ENCODE assay signal across 15 cellular contexts in genomic region chr1:149746463-149747356, GRCh38. TPM values are rescaled to one million over a fixed set of nuclear protein-coding genes. Genes with fewer than 3 reads are reported as not detected.
DNase-seq lines count a peak whose midpoint lies in the region; ATAC-seq and TF ChIP-seq lines count a peak whose summit lies in the region.
"Not testable (repeated sequence)": the region's sequence is repeated elsewhere in the genome, so short reads cannot be mapped to it uniquely, and the experiment has no call there.
"Had no signal": no experiment of that assay in that cellular context is flagged by ENCODE, and none has a peak within 500 bp of the region (broad histone marks: within the 10 kb centered on the region; RNA-seq: fewer than 3 reads in every experiment).

No MANE protein-coding gene starts in this region.

- H3K4me3 ChIP-seq in GM06990 (replicated peaks; ENCODE audit: low read depth, low read length); right cardiac atrium (ENCODE audit: low read length): not testable (repeated sequence)
- H3K4me3 ChIP-seq in left lung (peak overlapping the region in 1 of 2 donors; percentile 24), spleen (peak overlapping the region in 1 of 8 donors; percentile 18)

- TF ChIP-seq CTCF in GM06990 (IDR thresholded peaks at IDR 0.05; ENCODE audit: insufficient read depth, low read length, poor library complexity, severe bottlenecking); left lung (IDR thresholded peaks at IDR 0.05); spleen (IDR thresholded peaks at IDR 0.05 in 8 of 11, conservative IDR thresholded peaks at IDR 0.05 in 3 of 11): not testable (repeated sequence)

- H3K36me3 ChIP-seq in GM06990 (ENCODE audit: control insufficient read depth, insufficient read depth, low read length); left lung; spleen: not testable (repeated sequence)

- not testable (repeated sequence) for H3K9me3 ChIP-seq in right cardiac atrium (ENCODE audit: control insufficient read depth, low read length); left lung; spleen

- H3K4me1 ChIP-seq in right cardiac atrium (ENCODE audit: control insufficient read depth, insufficient read depth, low read length); left lung: not testable (repeated sequence)
- peaks cover 0 to 13% (median 1%) of the 10 kb centered on the region in 6 donors for H3K4me1 ChIP-seq in spleen

- intact Hi-C loops in dendritic cell treated with granulocyte-macrophage colony-stimulating factor and Interleukin-4, amounts not matched to agents 40 ng/mL and 50 ng/mL, for 4 days (cut with micrococcal nuclease); right cardiac atrium (cut with DNase I); left lung (cut with DNase I); spleen (cut with DNase I; ENCODE audit: low total_unique reads): not testable (repeated sequence)

- not testable (repeated sequence) for H3K4me1 Mint-ChIP-seq in dendritic cell treated with granulocyte-macrophage colony-stimulating factor and Interleukin-4, amounts not matched to agents 40 ng/mL and 50 ng/mL, for 4 days (ENCODE audit: low read depth); natural killer cell treated with Interleukin-12 subunit alpha and Interleukin-12 subunit beta and Interleukin-15 and Interleukin-18, amount 100 ng/mL, for 72 hours (ENCODE audit: low read depth in 2 of 2)

- peaks cover 13% of the 10 kb centered on the region for H3K27me3 Mint-ChIP-seq in dendritic cell treated with granulocyte-macrophage colony-stimulating factor and Interleukin-4, amounts not matched to agents 40 ng/mL and 50 ng/mL, for 4 days
- H3K27me3 Mint-ChIP-seq in natural killer cell treated with Interleukin-12 subunit alpha and Interleukin-12 subunit beta and Interleukin-15 and Interleukin-18, amount 100 ng/mL, for 72 hours = not testable (repeated sequence)

- H3K36me3 Mint-ChIP-seq in dendritic cell treated with granulocyte-macrophage colony-stimulating factor and Interleukin-4, amounts not matched to agents 40 ng/mL and 50 ng/mL, for 4 days (ENCODE audit: low read depth); natural killer cell treated with Interleukin-12 subunit alpha and Interleukin-12 subunit beta and Interleukin-15 and Interleukin-18, amount 100 ng/mL, for 72 hours: not testable (repeated sequence)

- H3K27me3 ChIP-seq in GM06990 (replicated peaks; ENCODE audit: control insufficient read depth, insufficient read depth, low read length); right cardiac atrium (ENCODE audit: control insufficient read depth, insufficient read depth); left lung: not testable (repeated sequence)
- peaks cover 0 to 34% (median 0%) of the 10 kb centered on the region in 7 donors for H3K27me3 ChIP-seq in spleen (replicated peaks in 1 of 7)

- not testable (repeated sequence) for H3K9me3 Mint-ChIP-seq in dendritic cell treated with granulocyte-macrophage colony-stimulating factor and Interleukin-4, amounts not matched to agents 40 ng/mL and 50 ng/mL, for 4 days; natural killer cell treated with Interleukin-12 subunit alpha and Interleukin-12 subunit beta and Interleukin-15 and Interleukin-18, amount 100 ng/mL, for 72 hours

- DNase-seq in GM06990 (ENCODE audit: extremely low read depth, insufficient read length) (peak; percentile 3), right cardiac atrium (peak; percentile 6 to 50 (median 41)), left lung (peak; percentile 55 to 83), spleen (peak; percentile 80)
- peak; percentile 63 for DNase-seq in activated CD8-positive, alpha-beta memory T cell treated with anti-CD3 and anti-CD28 coated beads for 24 hours
- not testable (repeated sequence) for DNase-seq in natural killer cell treated with Interleukin-12 subunit alpha and Interleukin-12 subunit beta and Interleukin-15 and Interleukin-18, amount 100 ng/mL, for 72 hours (ENCODE audit: low spot score)

- 20% methylated on average over 32 of the region's 41 CpGs for WGBS in right cardiac atrium
- WGBS in spleen, 5 donors = 12 to 38% (median 13%) methylated on average over 8 to 35 of the region's 41 CpGs

- peak overlapping the region; percentile 69 for H3K27ac Mint-ChIP-seq in dendritic cell treated with granulocyte-macrophage colony-stimulating factor and Interleukin-4, amounts not matched to agents 40 ng/mL and 50 ng/mL, for 4 days
- H3K27ac Mint-ChIP-seq in natural killer cell treated with Interleukin-12 subunit alpha and Interleukin-12 subunit beta and Interleukin-15 and Interleukin-18, amount 100 ng/mL, for 72 hours = not testable (repeated sequence)

- H3K4me3 Mint-ChIP-seq in dendritic cell treated with granulocyte-macrophage colony-stimulating factor and Interleukin-4, amounts not matched to agents 40 ng/mL and 50 ng/mL, for 4 days = peak overlapping the region; percentile 75
- H3K4me3 Mint-ChIP-seq in natural killer cell treated with Interleukin-12 subunit alpha and Interleukin-12 subunit beta and Interleukin-15 and Interleukin-18, amount 100 ng/mL, for 72 hours = not testable (repeated sequence)

- ATAC-seq in right cardiac atrium = peak; percentile 34 to 39
- ATAC-seq in left lung = peak; percentile 94
- ATAC-seq in natural killer cell treated with Interleukin-12 subunit alpha and Interleukin-12 subunit beta and Interleukin-15 and Interleukin-18, amount 100 ng/mL, for 72 hours = peak; percentile 31 to 45

- H3K27ac ChIP-seq in right cardiac atrium (ENCODE audit: low read length); spleen: not testable (repeated sequence)
- peak overlapping the region in 1 of 2 donors; percentile 45 for H3K27ac ChIP-seq in left lung

- not testable (repeated sequence) for TF ChIP-seq POLR2A in spleen (IDR thresholded peaks at IDR 0.05)

RNA-seq across cellular contexts. Expression of gene FCGR1A, which starts 35.8 kb away (rescaled TPM):
- total RNA-seq in right cardiac atrium (1 to 10 TPM; 2.0 to 5.0 (median 2.5) TPM), left lung (10 to 100 TPM; 16.7 to 43.6 TPM), spleen (10 to 100 TPM in 6 of 7 donors, 1 to 10 TPM in 1; 9.2 to 55.9 (median 22.7) TPM)
- polyA plus RNA-seq in right cardiac atrium (1.9 TPM), spleen (10 to 100 TPM; 26.3 to 48.9 (median 33.8) TPM)
- 1 to 10 TPM in 1 of 2 donors, under 1 TPM in 1; 0.93 to 1.3 TPM for total RNA-seq in natural killer cell treated with Interleukin-12 subunit alpha and Interleukin-12 subunit beta and Interleukin-15 and Interleukin-18, amount 100 ng/mL, for 72 hours
- total RNA-seq: CD8-positive, alpha-beta T cell; dermis microvascular lymphatic vessel endothelial cell; epithelial cell of proximal tubule; lung microvascular endothelial cell; OCI-LY7; pulmonary artery endothelial cell; suprapubic skin had no signal
- polyA plus RNA-seq: neural cell had no signal

Comparison
In these comparisons a context has a peak if more than half of its experiments do, and no peak if none do; other contexts are left out.
1. ATAC-seq: peak in every context shown above with its lines; median percentile 94 in left lung; 38 in natural killer cell treated with Interleukin-12 subunit alpha and Interleukin-12 subunit beta and Interleukin-15 and Interleukin-18, amount 100 ng/mL, for 72 hours; 36 in right cardiac atrium.